In genomic region chr19:14247205-14247547, GRCh38 we compare ENCODE assay signal across 7 cellular contexts. TPM values are rescaled to one million over a fixed set of nuclear protein-coding genes. Genes with fewer than 3 reads are reported as not detected.
A peak's percentile ranks its signal among the peaks of the same experiment; 100 is the strongest.
DNase-seq lines count a peak whose midpoint lies in the region; ATAC-seq and TF ChIP-seq lines count a peak whose summit lies in the region.
"Not testable (repeated sequence)": the region's sequence is repeated elsewhere in the genome, so short reads cannot be mapped to it uniquely, and the experiment has no call there.

No MANE protein-coding gene starts in this region.

- intact Hi-C loops in CD4-positive, alpha-beta T cell (cut with DNase I, micrococcal nuclease): not testable (repeated sequence)

- not testable (repeated sequence) for H3K27ac ChIP-seq in CD4-positive, alpha-beta T cell (ENCODE audit: low read depth, low read length); neural progenitor cell
- H3K27ac ChIP-seq in HUES48 (ENCODE audit: low read depth, low read length): peak overlapping the region; percentile 96
- H3K27ac ChIP-seq in SK-N-MC: peak overlapping the region; percentile 71
- peak overlapping the region; percentile 61 for H3K27ac ChIP-seq in endodermal cell (ENCODE audit: low read depth, low read length)

- H3K9ac ChIP-seq in HUES48 (ENCODE audit: low read depth, low read length); SK-N-MC (ENCODE audit: insufficient read length); endodermal cell (ENCODE audit: extremely low read depth, low read length, poor library complexity, severe bottlenecking); neural progenitor cell: not testable (repeated sequence)

- H3K27ac Mint-ChIP-seq in CD4-positive, alpha-beta T cell: peak overlapping the region; percentile 70
- peak overlapping the region; percentile 58 for H3K27ac Mint-ChIP-seq in activated T-helper 17 cell treated with anti-CD3 and anti-CD28 coated beads, Interleukin-2, amount 50 U/mL, for 72 hours
- H3K27ac Mint-ChIP-seq in endodermal cell (peak overlapping the region; percentile 89), immature natural killer cell (peak overlapping the region in 1 of 6 donors; percentile 17)
- not testable (repeated sequence) for H3K27ac Mint-ChIP-seq in neural progenitor cell

- not testable (repeated sequence) for H3K4me1 Mint-ChIP-seq in CD4-positive, alpha-beta T cell (ENCODE audit: low read depth); activated T-helper 17 cell treated with anti-CD3 and anti-CD28 coated beads, Interleukin-2, amount 50 U/mL, for 72 hours; endodermal cell
- H3K4me1 Mint-ChIP-seq in immature natural killer cell (peaks cover 22 to 32% of the 10 kb centered on the region in 2 donors), neural progenitor cell (peaks cover 30% of the 10 kb centered on the region)

- TF ChIP-seq CTCF in CD4-positive, alpha-beta T cell (IDR thresholded peaks at IDR 0.05); endodermal cell (conservative IDR thresholded peaks at IDR 0.05); neural progenitor cell (IDR thresholded peaks at IDR 0.05): not testable (repeated sequence)

- H3F3A ChIP-seq in neural progenitor cell (ENCODE audit: low read depth): peaks cover 58% of the 10 kb centered on the region

- ATAC-seq in CD4-positive, alpha-beta T cell (ENCODE audit: poor library complexity); activated T-helper 17 cell treated with anti-CD3 and anti-CD28 coated beads, Interleukin-2, amount 50 U/mL, for 72 hours (replicated peaks): not testable (repeated sequence)

- 33 to 38% methylated on average over 2 to 6 of the region's 6 CpGs for WGBS in endodermal cell (ENCODE audit: insufficient coverage in 1 of 2, insufficient read length in 1 of 2), 2 experiments

- not testable (repeated sequence) for H3K4me1 ChIP-seq in HUES48 (ENCODE audit: control insufficient read depth, insufficient read depth, low read length); endodermal cell (ENCODE audit: control insufficient read depth, insufficient read depth, low read length); neural progenitor cell

- H3K9me3 ChIP-seq in CD4-positive, alpha-beta T cell (ENCODE audit: control insufficient read depth, low read length); HUES48 (ENCODE audit: control insufficient read depth, insufficient read depth, low read length); SK-N-MC (ENCODE audit: low read depth, low read length); endodermal cell (ENCODE audit: control insufficient read depth, low read length); neural progenitor cell (ENCODE audit: low read depth): not testable (repeated sequence)

- not testable (repeated sequence) for H3K27me3 ChIP-seq in CD4-positive, alpha-beta T cell (ENCODE audit: control insufficient read depth, insufficient read depth, low read length); HUES48 (ENCODE audit: control insufficient read depth, insufficient read depth, low read length); endodermal cell (ENCODE audit: control insufficient read depth, insufficient read depth, low read length, poor library complexity, severe bottlenecking); neural progenitor cell

- CTCF ChIA-PET in CD4-positive, alpha-beta T cell (lab: Charles Lee): not testable (repeated sequence)

- H3K27me3 Mint-ChIP-seq in CD4-positive, alpha-beta T cell; activated T-helper 17 cell treated with anti-CD3 and anti-CD28 coated beads, Interleukin-2, amount 50 U/mL, for 72 hours; endodermal cell (ENCODE audit: insufficient read depth); immature natural killer cell (ENCODE audit: low read depth in 3 of 3): not testable (repeated sequence)
- H3K27me3 Mint-ChIP-seq in neural progenitor cell (ENCODE audit: insufficient read depth, low read depth): peaks cover 11% of the 10 kb centered on the region

- H4K20me1 ChIP-seq in neural progenitor cell (ENCODE audit: low read depth): not testable (repeated sequence)

- DNase-seq in CD4-positive, alpha-beta T cell; SK-N-MC (ENCODE audit: low read depth, low spot score); endodermal cell; immature natural killer cell: not testable (repeated sequence)
- DNase-seq in neural progenitor cell (ENCODE audit: low spot score): peak; percentile 28

- not testable (repeated sequence) for H3K4me3 ChIP-seq in HUES48 (ENCODE audit: low read depth, low read length); endodermal cell (ENCODE audit: low read length); neural progenitor cell
- peak overlapping the region; percentile 71 for H3K4me3 ChIP-seq in SK-N-MC

- not testable (repeated sequence) for H3K4me2 ChIP-seq in neural progenitor cell

- H3K79me2 ChIP-seq in neural progenitor cell (ENCODE audit: low read depth): not testable (repeated sequence)

- H3K9me3 Mint-ChIP-seq in CD4-positive, alpha-beta T cell; activated T-helper 17 cell treated with anti-CD3 and anti-CD28 coated beads, Interleukin-2, amount 50 U/mL, for 72 hours; endodermal cell; immature natural killer cell; neural progenitor cell: not testable (repeated sequence)

- not testable (repeated sequence) for H3K36me3 Mint-ChIP-seq in CD4-positive, alpha-beta T cell (ENCODE audit: low read depth); activated T-helper 17 cell treated with anti-CD3 and anti-CD28 coated beads, Interleukin-2, amount 50 U/mL, for 72 hours (ENCODE audit: low read depth); endodermal cell (ENCODE audit: low read depth); immature natural killer cell; neural progenitor cell

- POLR2A ChIA-PET in CD4-positive, alpha-beta T cell (lab: Charles Lee): not testable (repeated sequence)

- peak overlapping the region; percentile 25 for H3K4me3 Mint-ChIP-seq in CD4-positive, alpha-beta T cell
- peak overlapping the region; percentile 53 for H3K4me3 Mint-ChIP-seq in activated T-helper 17 cell treated with anti-CD3 and anti-CD28 coated beads, Interleukin-2, amount 50 U/mL, for 72 hours
- H3K4me3 Mint-ChIP-seq in endodermal cell: peak overlapping the region; percentile 58
- peak overlapping the region in 4 of 5 donors; percentile 78 to 87 (median 82) for H3K4me3 Mint-ChIP-seq in immature natural killer cell
- H3K4me3 Mint-ChIP-seq in neural progenitor cell: peak overlapping the region; percentile 74

- H3K36me3 ChIP-seq in HUES48 (ENCODE audit: control insufficient read depth, insufficient read depth, low read length); SK-N-MC (ENCODE audit: insufficient read depth, low read length); endodermal cell (ENCODE audit: control insufficient read depth, insufficient read depth, low read length); neural progenitor cell: not testable (repeated sequence)

- H2AFZ ChIP-seq in neural progenitor cell (replicated peaks): not testable (repeated sequence)

RNA-seq across cellular contexts. Expression of gene ADGRL1, which starts 41.2 kb away (rescaled TPM):
- 10 to 100 TPM; 22.2 to 23.9 TPM for total RNA-seq in CD4-positive, alpha-beta T cell
- 1 to 10 TPM; 3.9 to 8.4 TPM for total RNA-seq in activated T-helper 17 cell treated with anti-CD3 and anti-CD28 coated beads, Interleukin-2, amount 50 U/mL, for 72 hours
- total RNA-seq in endodermal cell (10 to 100 TPM; 70.8 to 82.6 TPM), neural progenitor cell (ENCODE audit: low replicate concordance) (13.3 and 59.0 TPM in 2 replicates)
- 61.7 TPM for polyA plus RNA-seq in endodermal cell (2013, experiment 1 of 2)
- 51.6 TPM for polyA plus RNA-seq in endodermal cell (2013, experiment 2 of 2)
- 1 to 10 TPM in 1 of 3 donors, under 1 TPM in 2; 0.52 to 2.1 (median 0.53) TPM for polyA plus RNA-seq in immature natural killer cell

Comparison
In these comparisons a context has a peak if more than half of its experiments do, and no peak if none do; other contexts are left out.
1. H3K4me3 Mint-ChIP-seq: peak in every context shown above with its lines; median percentile 82 in immature natural killer cell; 74 in neural progenitor cell; 58 in endodermal cell; 53 in activated T-helper 17 cell treated with anti-CD3 and anti-CD28 coated beads, Interleukin-2, amount 50 U/mL, for 72 hours; 25 in CD4-positive, alpha-beta T cell.